8 cellular contexts compared by ENCODE assay signal in genomic region chr7:55784151-55784550, GRCh38.
"Had no signal": no experiment of that assay in that cellular context is flagged by ENCODE, and none has a peak within 500 bp of the region (broad histone marks: within the 10 kb centered on the region; RNA-seq: fewer than 3 reads in every experiment).

No MANE protein-coding gene starts in this region.

- H3K9me3 Mint-ChIP-seq: HFFc6 had no signal

- H3K36me3 ChIP-seq: HAP-1 had no signal

- ATAC-seq: HCT116, K562 had no signal

- H3K4me1 ChIP-seq: HAP-1 had no signal

- H3K4me3 Mint-ChIP-seq: HFFc6 had no signal

- H3K9me3 ChIP-seq: HAP-1 had no signal

- H3K4me3 ChIP-seq: GM23248, HAP-1, K562 had no signal

- DNase-seq: GM23248, GOT3, H7, HFFc6, IMR-90 had no signal

- H3K27ac Mint-ChIP-seq: HFFc6 had no signal

- H3K27ac ChIP-seq: GM23248 had no signal
